Comparison of ENCODE assay signal across 8 cellular contexts in genomic region chr3:98731720-98732238, GRCh38. TPM values are rescaled to one million over a fixed set of nuclear protein-coding genes. Genes with fewer than 3 reads are reported as not detected.
DNase-seq lines count a peak whose midpoint lies in the region; ATAC-seq and TF ChIP-seq lines count a peak whose summit lies in the region.

No MANE protein-coding gene starts in this region.

- H3F3A ChIP-seq in SK-N-SH (replicated peaks; ENCODE audit: insufficient read depth), result peaks cover 6% of the 10 kb centered on the region

- no peak overlapping the region for H3K27ac Mint-ChIP-seq in activated naive CD8-positive, alpha-beta T cell treated with anti-CD3 and anti-CD28 coated beads, Interleukin-2, amount 50 U/mL, for 24 hours
- no peak overlapping the region for H3K27ac Mint-ChIP-seq in immature natural killer cell

- CTCF ChIA-PET in SK-N-SH (lab: Yijun Ruan, JAX), result interaction anchor here (0.7 to 1.7 kb wide), 6 partner anchors 10 to 135 kb away, joined by 3 to 18 read pairs (median 4); no protein-coding TSS in a partner anchor

- peak overlapping the region; percentile 60 to 98 for H3K27ac ChIP-seq in SK-N-SH (ENCODE audit: low read depth in 2 of 2, low read length in 1 of 2)
- peak overlapping the region; percentile 78 to 90 (median 82) for H3K27ac ChIP-seq in stomach

- no peak for TF ChIP-seq RAD21 in SK-N-SH (IDR thresholded peaks at IDR 0.05; ENCODE audit: low read length)

- peak overlapping the region; percentile 84 for H3K9ac ChIP-seq in SK-N-SH

- WGBS in SK-N-SH (ENCODE audit: low lambda C conversion rate), result 3% methylated on average over 9 of the region's 9 CpGs
- 3 to 8% (median 5%) methylated on average over 9 of the region's 9 CpGs for WGBS in stomach, 5 donors

- intact Hi-C loops in stomach (cut with DNase I; ENCODE audit: low total_unique reads), result no loop called here

- peaks cover 42% of the 10 kb centered on the region for H3K79me2 ChIP-seq in SK-N-SH (ENCODE audit: insufficient read depth)

- H3K4me1 ChIP-seq in SK-N-SH (ENCODE audit: control insufficient read depth in 1 of 2, insufficient read depth in 2 of 2, low read depth in 1 of 2, low read length in 1 of 2), result peaks cover 5 to 28% of the 10 kb centered on the region in 2 experiments; a peak in 3 of 4 replicates
- peaks cover 10 to 40% (median 23%) of the 10 kb centered on the region in 4 donors for H3K4me1 ChIP-seq in stomach

- TF ChIP-seq CTCF in SK-N-SH (IDR thresholded peaks at IDR 0.05) (no peak), stomach (IDR thresholded peaks at IDR 0.05) (no peak)

- ATAC-seq in SK-N-SH treated with all-trans-retinoic acid at 6 μM for 48 hours, result no peak
- no peak for ATAC-seq in activated naive CD8-positive, alpha-beta T cell treated with anti-CD3 and anti-CD28 coated beads, Interleukin-2, amount 50 U/mL, for 24 hours
- no peak for ATAC-seq in GM18502 (IDR thresholded peaks at IDR 0.05; ENCODE audit: poor library complexity, unreplicated experiment)

- H3K4me2 ChIP-seq in SK-N-SH, result peak overlapping the region; percentile 98

- H3K4me1 Mint-ChIP-seq in activated naive CD8-positive, alpha-beta T cell treated with anti-CD3 and anti-CD28 coated beads, Interleukin-2, amount 50 U/mL, for 24 hours, result peaks cover 23% of the 10 kb centered on the region
- H3K4me1 Mint-ChIP-seq in immature natural killer cell, result peaks cover 8 to 13% of the 10 kb centered on the region in 2 donors

- H3K9me3 Mint-ChIP-seq in activated naive CD8-positive, alpha-beta T cell treated with anti-CD3 and anti-CD28 coated beads, Interleukin-2, amount 50 U/mL, for 24 hours, result no peaks in the 10 kb centered on the region
- H3K9me3 Mint-ChIP-seq in immature natural killer cell, result peaks cover 0 to 3% (median 0%) of the 10 kb centered on the region in 6 donors

- POLR2A ChIA-PET in SK-N-SH (lab: Yijun Ruan, JAX), result interaction anchor here (0.7 to 6.0 kb wide), 12 partner anchors 8 to 138 kb away, joined by 3 to 50 read pairs (median 5); partner anchors contain the start of genes CPOX and ST3GAL6

- TF ChIP-seq POLR2A in stomach (IDR thresholded peaks at IDR 0.05), result no peak

- DNase-seq in SK-N-SH, result peak; percentile 23
- DNase-seq in activated naive CD8-positive, alpha-beta T cell treated with anti-CD3 and anti-CD28 coated beads, Interleukin-2, amount 50 U/mL, for 24 hours, result no peak
- DNase-seq in immature natural killer cell, result no peak
- DNase-seq in stomach, result no peak
- no peak for DNase-seq in SW480 (ENCODE audit: low spot score)
- no peak for DNase-seq in KG1 (lab: John Stamatoyannopoulos, UW)

- H2AFZ ChIP-seq in SK-N-SH (ENCODE audit: low read depth), result peak overlapping the region; percentile 96

- H3K9me3 ChIP-seq in SK-N-SH, result no peaks in the 10 kb centered on the region
- no peaks in the 10 kb centered on the region for H3K9me3 ChIP-seq in stomach

- H3K4me3 ChIP-seq in SK-N-SH (ENCODE audit: low read depth in 2 of 2, low read length in 1 of 2), result peak overlapping the region; percentile 84 to 86
- H3K4me3 ChIP-seq in stomach, result peak overlapping the region; percentile 60 to 94 (median 77)

- H3K36me3 Mint-ChIP-seq in activated naive CD8-positive, alpha-beta T cell treated with anti-CD3 and anti-CD28 coated beads, Interleukin-2, amount 50 U/mL, for 24 hours (ENCODE audit: low read depth), result no peaks in the 10 kb centered on the region
- peaks cover 0 to 5% (median 3%) of the 10 kb centered on the region in 3 donors for H3K36me3 Mint-ChIP-seq in immature natural killer cell

- H3K27me3 ChIP-seq in SK-N-SH (ENCODE audit: insufficient read depth), result no peaks in the 10 kb centered on the region
- peaks cover 0 to 30% (median 5%) of the 10 kb centered on the region in 3 donors for H3K27me3 ChIP-seq in stomach

- peaks cover 51% of the 10 kb centered on the region for H3K27me3 Mint-ChIP-seq in activated naive CD8-positive, alpha-beta T cell treated with anti-CD3 and anti-CD28 coated beads, Interleukin-2, amount 50 U/mL, for 24 hours
- H3K27me3 Mint-ChIP-seq in immature natural killer cell (ENCODE audit: low read depth in 3 of 3), result peaks cover 16 to 25% (median 17%) of the 10 kb centered on the region in 3 donors

- H3K9me2 ChIP-seq in SK-N-SH, result no peaks in the 10 kb centered on the region

- H3K4me3 Mint-ChIP-seq in activated naive CD8-positive, alpha-beta T cell treated with anti-CD3 and anti-CD28 coated beads, Interleukin-2, amount 50 U/mL, for 24 hours, result peak overlapping the region; percentile 77
- H3K4me3 Mint-ChIP-seq in immature natural killer cell, result peak overlapping the region; percentile 21 to 59 (median 41)

- H3K36me3 ChIP-seq in SK-N-SH (replicated peaks in 1 of 2; ENCODE audit: control insufficient read depth in 1 of 2, insufficient read depth in 2 of 2, low read length in 1 of 2), result no peaks in the 10 kb centered on the region
- H3K36me3 ChIP-seq in stomach, result no peaks in the 10 kb centered on the region

- TF ChIP-seq EP300 in SK-N-SH (IDR thresholded peaks at IDR 0.05; ENCODE audit: borderline replicate concordance in 1 of 2, low read depth in 1 of 2, low read length in 1 of 2), result no peak
- TF ChIP-seq EP300 in stomach (IDR thresholded peaks at IDR 0.05), result no peak

- no peaks in the 10 kb centered on the region for H4K20me1 ChIP-seq in SK-N-SH (ENCODE audit: insufficient read depth)

TF ChIP-seq in SK-N-SH, 30 proteins besides CTCF, POLR2A, EP300 and RAD21:
- TF ChIP-seq RXRA (IDR thresholded peaks at IDR 0.05; ENCODE audit: borderline replicate concordance, low read depth) (no peak), MXI1 (IDR thresholded peaks at IDR 0.05; ENCODE audit: low read depth, low read length) (peak; percentile 76), FOXJ3 (CRISPR knock-in tag; IDR thresholded peaks at IDR 0.05) (0 out of 2 replicates have a peak, but pooled peaks have one; percentile 36)

TF ChIP-seq in SK-N-SH treated with all-trans-retinoic acid at 6 μM for 48 hours, 23 proteins besides CTCF, POLR2A, EP300 and RAD21:
- no peak for TF ChIP-seq SNAI2 (CRISPR knock-in tag; IDR thresholded peaks at IDR 0.05)
- TF ChIP-seq BACH2 (CRISPR knock-in tag; IDR thresholded peaks at IDR 0.05; ENCODE audit: borderline replicate concordance), result no peak
- TF ChIP-seq ZC3H10 (CRISPR knock-in tag; IDR thresholded peaks at IDR 0.05), result no peak
- no peak for TF ChIP-seq TSHZ2 (CRISPR knock-in tag; IDR thresholded peaks at IDR 0.05)
- TF ChIP-seq ESRRG (CRISPR knock-in tag; IDR thresholded peaks at IDR 0.05), result no peak
- TF ChIP-seq PATZ1 (CRISPR knock-in tag; IDR thresholded peaks at IDR 0.05; ENCODE audit: borderline replicate concordance), result no peak
- no peak for TF ChIP-seq TCF4 (CRISPR knock-in tag; IDR thresholded peaks at IDR 0.05; ENCODE audit: borderline replicate concordance)
- TF ChIP-seq ZNF565 (CRISPR knock-in tag; conservative IDR thresholded peaks at IDR 0.05; ENCODE audit: low read depth), result no peak
- TF ChIP-seq ISL1 (CRISPR knock-in tag; IDR thresholded peaks at IDR 0.05), result no peak
TF ChIP-seq in SK-N-SH treated with all-trans-retinoic acid at 6 μM for 48 hours: peak in this region for 0.

RNA-seq across cellular contexts. Expression of gene ST3GAL6, which starts 31.4 kb away (rescaled TPM):
- polyA plus RNA-seq in SK-N-SH (2012; rRNA removed) (16.3 and 17.9 TPM in 2 replicates), immature natural killer cell (under 1 TPM in 1 of 3 donors, not detected in 2; 0.57 TPM), stomach (1 to 10 TPM; 5.8 to 7.7 (median 6.1) TPM)
- polyA plus RNA-seq in SK-N-SH (2012; cell fraction: cytosol; rRNA removed), result 19.4 and 22.4 TPM in 2 replicates
- polyA plus RNA-seq in SK-N-SH (2012; cell fraction: nucleus; rRNA removed), result 15.9 and 33.7 TPM in 2 replicates
- total RNA-seq in stomach, result 100 to 1,000 TPM in 1 of 5 donors, 10 to 100 TPM in 3, not detected in 1; 13.6 to 129 (median 40.3) TPM

Comparison
In these comparisons a context has a peak if more than half of its experiments do, and no peak if none do; other contexts are left out.
1. RNA of gene ST3GAL6, which starts 31.4 kb away (polyA plus RNA-seq): 15.9 to 33.7 TPM in SK-N-SH and 5.8 to 7.7 TPM in stomach; 0.57 TPM in immature natural killer cell; every median in the first group is over 4 times any median in the second.